ENCODE assay signal across 17 cellular contexts in genomic region chr7:27190284-27190748, GRCh38. TPM values are rescaled to one million over a fixed set of nuclear protein-coding genes. Genes with fewer than 3 reads are reported as not detected.
DNase-seq lines count a peak whose midpoint lies in the region; ATAC-seq and TF ChIP-seq lines count a peak whose summit lies in the region.
"Had no signal": no experiment of that assay in that cellular context is flagged by ENCODE, and none has a peak within 500 bp of the region (broad histone marks: within the 10 kb centered on the region; RNA-seq: fewer than 3 reads in every experiment).

No MANE protein-coding gene starts in this region.

- POLR2A ChIA-PET in activated naive CD8-positive, alpha-beta T cell treated with anti-CD3 and anti-CD28 coated beads, Interleukin-2, amount 10 ng/mL, durations not matched to agents 7 days and 5 days (lab: Charles Lee) = interaction anchor here (0.5 to 0.9 kb wide), 2 partner anchors 13 to 827 kb away, joined by 3 to 7 read pairs; no protein-coding TSS in a partner anchor

- H3K4me3 ChIP-seq in fibroblast of villous mesenchyme (ENCODE audit: low read depth, low read length) = peak overlapping the region; percentile 1
- peak overlapping the region; percentile 18 for H3K4me3 ChIP-seq in rectal smooth muscle tissue (ENCODE audit: low read length)
- H3K4me3 ChIP-seq: adrenal gland had no signal

- peaks cover 94% of the 10 kb centered on the region for H3K27me3 Mint-ChIP-seq in activated naive CD8-positive, alpha-beta T cell treated with anti-CD3 and anti-CD28 coated beads, Interleukin-2, amount 10 ng/mL, durations not matched to agents 7 days and 5 days
- peaks cover 98% of the 10 kb centered on the region for H3K27me3 Mint-ChIP-seq in activated naive CD8-positive, alpha-beta T cell treated with anti-CD3 and anti-CD28 coated beads for 36 hours

- no peak overlapping the region for H3K27ac Mint-ChIP-seq in activated naive CD8-positive, alpha-beta T cell treated with anti-CD3 and anti-CD28 coated beads, Interleukin-2, amount 10 ng/mL, durations not matched to agents 7 days and 5 days
- H3K27ac Mint-ChIP-seq in activated naive CD8-positive, alpha-beta T cell treated with anti-CD3 and anti-CD28 coated beads for 36 hours = no peak overlapping the region
- H3K27ac Mint-ChIP-seq: stimulated activated naive CD8-positive, alpha-beta T cell treated with anti-CD3 and anti-CD28 coated beads, Interleukin-15, Interleukin-2, amounts not matched to agents 100 ng/mL and 50 ng/mL, for 24 hours; T-helper 2 cell treated with Interferon-gamma antibody and Interleukin-4, amounts not matched to agents 5 μg/mL and 100 μg/mL, for 36 hours had no signal

- no peak for TF ChIP-seq CTCF in fibroblast of villous mesenchyme (IDR thresholded peaks at IDR 0.05; ENCODE audit: insufficient read depth, low read depth, low read length)

- peak overlapping the region; percentile 89 for H3K27ac ChIP-seq in rectal smooth muscle tissue (ENCODE audit: low read depth, low read length)
- H3K27ac ChIP-seq in substantia nigra (ENCODE audit: low read depth, low read length, poor library complexity, severe bottlenecking) = no peak overlapping the region
- H3K27ac ChIP-seq: adrenal gland had no signal

- peak; percentile 15 for DNase-seq in activated naive CD8-positive, alpha-beta T cell treated with anti-CD3 and anti-CD28 coated beads, Interleukin-2, amount 10 ng/mL, durations not matched to agents 7 days and 5 days
- DNase-seq in activated naive CD8-positive, alpha-beta T cell treated with anti-CD3 and anti-CD28 coated beads for 36 hours = no peak
- DNase-seq in fibroblast of villous mesenchyme (ENCODE audit: low read depth) = no peak
- DNase-seq in substantia nigra (lab: John Stamatoyannopoulos, UW) = no peak
- DNase-seq in activated CD4-positive, alpha-beta T cell treated with anti-CD3 and anti-CD28 coated beads, Interleukin-2, amount 50 U/mL, for 48 hours = no peak
- no peak for DNase-seq in NCI-H524 (lab: John Stamatoyannopoulos, UW)
- DNase-seq: activated CD4-positive, alpha-beta T cell treated with anti-CD3 and anti-CD28 coated beads for 1 hour; caudate nucleus; effector memory CD4-positive, alpha-beta T cell; NK-92 treated with Interleukin-12 subunit alpha and Interleukin-12 subunit beta, amount 100 ng/mL, for 24 hours; stimulated activated CD4-positive, alpha-beta T cell treated with anti-CD3 and anti-CD28 coated beads, Interleukin-12 subunit alpha, Interleukin-12 subunit beta, amount 100 ng/mL, for 4 hours had no signal

- H3K9ac ChIP-seq in rectal smooth muscle tissue (ENCODE audit: low read length) = no peak overlapping the region

- peaks cover 2% of the 10 kb centered on the region for H3K36me3 Mint-ChIP-seq in activated naive CD8-positive, alpha-beta T cell treated with anti-CD3 and anti-CD28 coated beads, Interleukin-2, amount 10 ng/mL, durations not matched to agents 7 days and 5 days
- no peaks in the 10 kb centered on the region for H3K36me3 Mint-ChIP-seq in activated naive CD8-positive, alpha-beta T cell treated with anti-CD3 and anti-CD28 coated beads for 36 hours

- H3K4me1 ChIP-seq in rectal smooth muscle tissue (ENCODE audit: control insufficient read depth, insufficient read depth, low read length) = peaks cover 8% of the 10 kb centered on the region

- peaks cover 26% of the 10 kb centered on the region for H3K4me1 Mint-ChIP-seq in activated naive CD8-positive, alpha-beta T cell treated with anti-CD3 and anti-CD28 coated beads, Interleukin-2, amount 10 ng/mL, durations not matched to agents 7 days and 5 days
- H3K4me1 Mint-ChIP-seq in activated naive CD8-positive, alpha-beta T cell treated with anti-CD3 and anti-CD28 coated beads for 36 hours = peaks cover 36% of the 10 kb centered on the region

- H3K36me3 ChIP-seq in rectal smooth muscle tissue (ENCODE audit: control insufficient read depth, insufficient read depth, low read length) = no peaks in the 10 kb centered on the region
- H3K36me3 ChIP-seq: adrenal gland had no signal

- H3K4me3 Mint-ChIP-seq in activated naive CD8-positive, alpha-beta T cell treated with anti-CD3 and anti-CD28 coated beads, Interleukin-2, amount 10 ng/mL, durations not matched to agents 7 days and 5 days = no peak overlapping the region
- H3K4me3 Mint-ChIP-seq in activated naive CD8-positive, alpha-beta T cell treated with anti-CD3 and anti-CD28 coated beads for 36 hours = no peak overlapping the region
- H3K4me3 Mint-ChIP-seq: T-helper 2 cell treated with Interferon-gamma antibody and Interleukin-4, amounts not matched to agents 5 μg/mL and 100 μg/mL, for 36 hours had no signal

- ATAC-seq in activated naive CD8-positive, alpha-beta T cell treated with anti-CD3 and anti-CD28 coated beads, Interleukin-2, amount 10 ng/mL, durations not matched to agents 7 days and 5 days (ENCODE audit: low read depth) = no peak
- no peak for ATAC-seq in GM18519 (IDR thresholded peaks at IDR 0.05; ENCODE audit: low FRiP score, unreplicated experiment)

- no peaks in the 10 kb centered on the region for H3K9me3 Mint-ChIP-seq in activated naive CD8-positive, alpha-beta T cell treated with anti-CD3 and anti-CD28 coated beads, Interleukin-2, amount 10 ng/mL, durations not matched to agents 7 days and 5 days
- H3K9me3 Mint-ChIP-seq in activated naive CD8-positive, alpha-beta T cell treated with anti-CD3 and anti-CD28 coated beads for 36 hours = no peaks in the 10 kb centered on the region
- H3K9me3 Mint-ChIP-seq: stimulated activated naive CD8-positive, alpha-beta T cell treated with anti-CD3 and anti-CD28 coated beads, Interleukin-15, Interleukin-2, amounts not matched to agents 100 ng/mL and 50 ng/mL, for 24 hours had no signal

- peaks cover 4% of the 10 kb centered on the region for H3K27me3 ChIP-seq in rectal smooth muscle tissue (ENCODE audit: control insufficient read depth, insufficient read depth, low read length)

RNA-seq across cellular contexts. Expression of gene HOXA11, which starts 5.3 kb away (rescaled TPM):
- not detected for total RNA-seq in activated naive CD8-positive, alpha-beta T cell treated with anti-CD3 and anti-CD28 coated beads, Interleukin-2, amount 10 ng/mL, durations not matched to agents 7 days and 5 days
- total RNA-seq in activated naive CD8-positive, alpha-beta T cell treated with anti-CD3 and anti-CD28 coated beads for 36 hours = under 1 TPM in 1 of 2 experiments, not detected in 1; 0.10 TPM
- total RNA-seq in fibroblast of villous mesenchyme = 41.9 and 47.1 TPM in 2 replicates

RNA-seq across cellular contexts. Expression of gene HOXA13, which starts 9.6 kb away (rescaled TPM):
- total RNA-seq in activated naive CD8-positive, alpha-beta T cell treated with anti-CD3 and anti-CD28 coated beads, Interleukin-2, amount 10 ng/mL, durations not matched to agents 7 days and 5 days = not detected
- not detected for total RNA-seq in activated naive CD8-positive, alpha-beta T cell treated with anti-CD3 and anti-CD28 coated beads for 36 hours
- total RNA-seq in fibroblast of villous mesenchyme = 1.3 and 2.6 TPM in 2 replicates
- total RNA-seq: G401 had no signal

RNA-seq across cellular contexts. Expression of gene HOXA10, which starts 16.2 kb away (rescaled TPM):
- total RNA-seq in activated naive CD8-positive, alpha-beta T cell treated with anti-CD3 and anti-CD28 coated beads, Interleukin-2, amount 10 ng/mL, durations not matched to agents 7 days and 5 days = not detected
- total RNA-seq in activated naive CD8-positive, alpha-beta T cell treated with anti-CD3 and anti-CD28 coated beads for 36 hours = not detected
- total RNA-seq in fibroblast of villous mesenchyme = 39.0 and 47.1 TPM in 2 replicates

RNA-seq across cellular contexts. Expression of gene HOXA9, which starts 25.0 kb away (rescaled TPM):
- total RNA-seq in activated naive CD8-positive, alpha-beta T cell treated with anti-CD3 and anti-CD28 coated beads, Interleukin-2, amount 10 ng/mL, durations not matched to agents 7 days and 5 days = not detected
- not detected for total RNA-seq in activated naive CD8-positive, alpha-beta T cell treated with anti-CD3 and anti-CD28 coated beads for 36 hours
- total RNA-seq in fibroblast of villous mesenchyme = 17.1 and 20.3 TPM in 2 replicates

RNA-seq across cellular contexts. Expression of gene HOXA7, which starts 33.8 kb away (rescaled TPM):
- total RNA-seq in activated naive CD8-positive, alpha-beta T cell treated with anti-CD3 and anti-CD28 coated beads, Interleukin-2, amount 10 ng/mL, durations not matched to agents 7 days and 5 days = not detected
- total RNA-seq in activated naive CD8-positive, alpha-beta T cell treated with anti-CD3 and anti-CD28 coated beads for 36 hours = not detected
- 2.2 and 2.3 TPM in 2 replicates for total RNA-seq in fibroblast of villous mesenchyme

Comparison
In these comparisons a context has a peak if more than half of its experiments do, and no peak if none do; other contexts are left out.
1. RNA of gene HOXA11, which starts 5.3 kb away (total RNA-seq): 41.9 to 47.1 TPM in fibroblast of villous mesenchyme; 0.10 TPM in activated naive CD8-positive, alpha-beta T cell treated with anti-CD3 and anti-CD28 coated beads for 36 hours and not detected in activated naive CD8-positive, alpha-beta T cell treated with anti-CD3 and anti-CD28 coated beads, Interleukin-2, amount 10 ng/mL, durations not matched to agents 7 days and 5 days; every median in the first group is over 10 times any median in the second.
2. RNA of gene HOXA10, which starts 16.2 kb away (total RNA-seq): 39.0 to 47.1 TPM in fibroblast of villous mesenchyme; not detected in activated naive CD8-positive, alpha-beta T cell treated with anti-CD3 and anti-CD28 coated beads, Interleukin-2, amount 10 ng/mL, durations not matched to agents 7 days and 5 days and not detected in activated naive CD8-positive, alpha-beta T cell treated with anti-CD3 and anti-CD28 coated beads for 36 hours; every median in the first group is over 10 times any median in the second.